Comparison of ENCODE assay signal across 1 cellular context in genomic region chr9:75089369-75089766, GRCh38.
A peak's percentile ranks its signal among the peaks of the same experiment; 100 is the strongest.
TF ChIP-seq lines count a peak whose summit lies in the region.

No MANE protein-coding gene starts in this region.

TF ChIP-seq in K562, 482 proteins besides CTCF, POLR2A, EP300 and RAD21:
- TF ChIP-seq USF2 (CRISPR knock-in tag; IDR thresholded peaks at IDR 0.05), result no peak
- TF ChIP-seq, protein P1, sequence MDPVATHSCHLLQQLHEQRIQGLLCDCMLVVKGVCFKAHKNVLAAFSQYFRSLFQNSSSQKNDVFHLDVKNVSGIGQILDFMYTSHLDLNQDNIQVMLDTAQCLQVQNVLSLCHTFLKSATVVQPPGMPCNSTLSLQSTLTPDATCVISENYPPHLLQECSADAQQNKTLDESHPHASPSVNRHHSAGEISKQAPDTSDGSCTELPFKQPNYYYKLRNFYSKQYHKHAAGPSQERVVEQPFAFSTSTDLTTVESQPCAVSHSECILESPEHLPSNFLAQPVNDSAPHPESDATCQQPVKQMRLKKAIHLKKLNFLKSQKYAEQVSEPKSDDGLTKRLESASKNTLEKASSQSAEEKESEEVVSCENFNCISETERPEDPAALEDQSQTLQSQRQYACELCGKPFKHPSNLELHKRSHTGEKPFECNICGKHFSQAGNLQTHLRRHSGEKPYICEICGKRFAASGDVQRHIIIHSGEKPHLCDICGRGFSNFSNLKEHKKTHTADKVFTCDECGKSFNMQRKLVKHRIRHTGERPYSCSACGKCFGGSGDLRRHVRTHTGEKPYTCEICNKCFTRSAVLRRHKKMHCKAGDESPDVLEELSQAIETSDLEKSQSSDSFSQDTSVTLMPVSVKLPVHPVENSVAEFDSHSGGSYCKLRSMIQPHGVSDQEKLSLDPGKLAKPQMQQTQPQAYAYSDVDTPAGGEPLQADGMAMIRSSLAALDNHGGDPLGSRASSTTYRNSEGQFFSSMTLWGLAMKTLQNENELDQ (CRISPR knock-in tag; IDR thresholded peaks at IDR 0.05; ENCODE audit: borderline replicate concordance), result no peak
- 0 out of 2 replicates have a peak, but pooled peaks have one; percentile 9 for TF ChIP-seq SMARCE1 (IDR thresholded peaks at IDR 0.05)
- no peak for TF ChIP-seq ZNF830 (CRISPR knock-in tag; IDR thresholded peaks at IDR 0.05)
- no peak for TF ChIP-seq COPS2 (conservative IDR thresholded peaks at IDR 0.05)
- no peak for TF ChIP-seq BHLHE40 (IDR thresholded peaks at IDR 0.05; ENCODE audit: low read length)
- TF ChIP-seq SNAPC5 (CRISPR knock-in tag; IDR thresholded peaks at IDR 0.05), result no peak
- TF ChIP-seq, protein P2, sequence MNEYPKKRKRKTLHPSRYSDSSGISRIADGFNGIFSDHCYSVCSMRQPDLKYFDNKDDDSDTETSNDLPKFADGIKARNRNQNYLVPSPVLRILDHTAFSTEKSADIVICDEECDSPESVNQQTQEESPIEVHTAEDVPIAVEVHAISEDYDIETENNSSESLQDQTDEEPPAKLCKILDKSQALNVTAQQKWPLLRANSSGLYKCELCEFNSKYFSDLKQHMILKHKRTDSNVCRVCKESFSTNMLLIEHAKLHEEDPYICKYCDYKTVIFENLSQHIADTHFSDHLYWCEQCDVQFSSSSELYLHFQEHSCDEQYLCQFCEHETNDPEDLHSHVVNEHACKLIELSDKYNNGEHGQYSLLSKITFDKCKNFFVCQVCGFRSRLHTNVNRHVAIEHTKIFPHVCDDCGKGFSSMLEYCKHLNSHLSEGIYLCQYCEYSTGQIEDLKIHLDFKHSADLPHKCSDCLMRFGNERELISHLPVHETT (CRISPR knock-in tag; conservative IDR thresholded peaks at IDR 0.05 in 1 of 2, IDR thresholded peaks at IDR 0.05 in 1 of 2), result no peak
